1 cellular context compared by ENCODE assay signal in the genomic region with DNA sequence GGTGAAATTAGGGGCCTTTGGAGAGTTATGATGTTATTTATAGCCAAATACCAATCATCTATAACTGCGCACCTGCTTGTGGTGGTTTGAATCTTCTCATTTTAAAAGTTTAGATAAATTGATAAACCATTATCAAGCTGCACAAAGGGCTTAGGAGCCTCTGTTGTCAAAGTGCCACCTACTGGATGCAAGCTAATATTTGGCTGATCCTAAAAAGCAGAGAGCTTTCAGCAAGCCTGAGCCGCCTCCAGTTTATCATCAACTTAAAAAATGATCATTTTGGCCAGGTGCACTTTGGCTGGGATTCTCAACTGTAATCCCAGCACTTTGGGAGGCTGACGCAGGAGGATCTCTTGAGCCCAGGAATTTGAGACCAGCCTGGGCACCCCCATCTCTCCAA.
TF ChIP-seq lines count a peak whose summit lies in the region.

No MANE protein-coding gene starts in this region.

TF ChIP-seq in GM12878, 131 proteins besides CTCF, POLR2A, EP300 and RAD21 (continued from another document):
- TF ChIP-seq SUPT20H (IDR thresholded peaks at IDR 0.05; ENCODE audit: borderline replicate concordance, control insufficient read depth, low read depth, low read length) (no peak), LARP7 (IDR thresholded peaks at IDR 0.05) (no peak)
- TF ChIP-seq, protein P1, sequence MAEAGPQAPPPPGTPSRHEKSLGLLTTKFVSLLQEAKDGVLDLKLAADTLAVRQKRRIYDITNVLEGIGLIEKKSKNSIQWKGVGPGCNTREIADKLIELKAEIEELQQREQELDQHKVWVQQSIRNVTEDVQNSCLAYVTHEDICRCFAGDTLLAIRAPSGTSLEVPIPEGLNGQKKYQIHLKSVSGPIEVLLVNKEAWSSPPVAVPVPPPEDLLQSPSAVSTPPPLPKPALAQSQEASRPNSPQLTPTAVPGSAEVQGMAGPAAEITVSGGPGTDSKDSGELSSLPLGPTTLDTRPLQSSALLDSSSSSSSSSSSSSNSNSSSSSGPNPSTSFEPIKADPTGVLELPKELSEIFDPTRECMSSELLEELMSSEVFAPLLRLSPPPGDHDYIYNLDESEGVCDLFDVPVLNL (IDR thresholded peaks at IDR 0.05; ENCODE audit: low read depth, low read length), result no peak
